ENCODE assay signal across 9 cellular contexts in genomic region chr1:63281753-63282152, GRCh38. TPM values are rescaled to one million over a fixed set of nuclear protein-coding genes. Genes with fewer than 3 reads are reported as not detected.
"Had no signal": no experiment of that assay in that cellular context is flagged by ENCODE, and none has a peak within 500 bp of the region (broad histone marks: within the 10 kb centered on the region; RNA-seq: fewer than 3 reads in every experiment).

No MANE protein-coding gene starts in this region.

- ATAC-seq: GM12878 had no signal

- DNase-seq: GDM1, GF-D8 had no signal

- H3K4me3 ChIP-seq: GM12878 had no signal

- FAIRE-seq: G401.6, GM12878, GM12891, GM12892, GM18507, GM19239 had no signal

RNA-seq across cellular contexts. Expression of gene FOXD3, which starts 40.6 kb away (rescaled TPM):
- total RNA-seq: G401, GM12878 had no signal
- polyA plus RNA-seq: GM12878 had no signal
